Comparison of ENCODE assay signal across 9 cellular contexts in the genomic region with DNA sequence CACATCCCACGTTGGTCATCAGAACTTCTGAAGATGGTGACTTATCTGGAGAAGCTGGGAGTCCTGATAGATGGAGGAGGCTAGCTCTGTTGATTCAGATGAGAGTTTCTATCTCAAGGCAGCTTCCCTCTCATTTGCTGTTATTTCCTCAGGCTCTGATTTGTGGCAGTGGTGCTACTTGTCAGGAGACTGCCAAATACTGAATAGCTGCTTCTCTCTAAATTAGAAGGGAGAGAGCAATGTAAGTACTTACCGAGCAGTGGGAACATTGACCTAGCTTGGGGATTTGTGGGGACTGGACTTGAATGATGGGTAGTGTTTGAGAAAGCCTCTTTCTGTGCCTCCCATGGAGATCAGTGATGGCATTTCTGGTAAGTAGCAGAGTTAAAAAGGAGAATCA. TPM values are rescaled to one million over a fixed set of nuclear protein-coding genes. Genes with fewer than 3 reads are reported as not detected.
"Had no signal": no experiment of that assay in that cellular context is flagged by ENCODE, and none has a peak within 500 bp of the region (broad histone marks: within the 10 kb centered on the region; RNA-seq: fewer than 3 reads in every experiment).

A gene with protein sequence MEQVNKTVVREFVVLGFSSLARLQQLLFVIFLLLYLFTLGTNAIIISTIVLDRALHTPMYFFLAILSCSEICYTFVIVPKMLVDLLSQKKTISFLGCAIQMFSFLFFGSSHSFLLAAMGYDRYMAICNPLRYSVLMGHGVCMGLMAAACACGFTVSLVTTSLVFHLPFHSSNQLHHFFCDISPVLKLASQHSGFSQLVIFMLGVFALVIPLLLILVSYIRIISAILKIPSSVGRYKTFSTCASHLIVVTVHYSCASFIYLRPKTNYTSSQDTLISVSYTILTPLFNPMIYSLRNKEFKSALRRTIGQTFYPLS (plus strand): TSS at position 301 of the 400 bp plus-strand sequence. CDS start 3,728 bp downstream, outside the sequence.

- H3K4me1 Mint-ChIP-seq: IgD-negative memory B cell had no signal

- DNase-seq: IMR-90, KBM-7 had no signal

- H3K27ac ChIP-seq: HL-60 had no signal

- H3K27ac Mint-ChIP-seq: IgD-negative memory B cell had no signal

- H3K4me3 Mint-ChIP-seq: IgD-negative memory B cell had no signal

- ATAC-seq: HepG2, K562 had no signal

- FAIRE-seq: HepG2, HTR-8/SVneo, K562 had no signal

- H3K4me3 ChIP-seq: K562 had no signal

RNA-seq across cellular contexts. Expression of the gene that starts here (rescaled TPM):
- total RNA-seq: HepG2, HT-29, HT1080, IMR-90, K562 had no signal
- polyA plus RNA-seq: HepG2, IgD-negative memory B cell, IMR-90, K562 had no signal
